2 cellular contexts compared by ENCODE assay signal in genomic region chr10:133087679-133088523, GRCh38.
TF ChIP-seq lines count a peak whose summit lies in the region.

Gene ADGRA1, plus strand, starts transcription at chr10:133087924. Its CDS starts 986 bp downstream, at chr10:133088910.

TF ChIP-seq in SK-N-SH, 30 proteins besides CTCF, POLR2A, EP300 and RAD21 (continued from another document):
- TF ChIP-seq REST (IDR thresholded peaks at IDR 0.05; ENCODE audit: low read depth, low read length) = no peak
TF ChIP-seq in SK-N-SH: peak in this region for 0.

TF ChIP-seq in SK-N-SH treated with all-trans-retinoic acid at 6 μM for 48 hours, 23 proteins besides CTCF, POLR2A, EP300 and RAD21 (continued from another document):
- no peak for TF ChIP-seq PATZ1 (CRISPR knock-in tag; IDR thresholded peaks at IDR 0.05; ENCODE audit: borderline replicate concordance)
- TF ChIP-seq ZC3H10 (CRISPR knock-in tag; IDR thresholded peaks at IDR 0.05) = no peak
- TF ChIP-seq RARB (CRISPR knock-in tag; IDR thresholded peaks at IDR 0.05) = no peak
